In genomic region chr3:138459619-138460535, GRCh38 we compare ENCODE assay signal across 1 cellular context.
TF ChIP-seq lines count a peak whose summit lies in the region.

No MANE protein-coding gene starts in this region.

TF ChIP-seq in HCT116, 20 proteins besides CTCF, POLR2A, EP300 and RAD21 (continued from another document):
- TF ChIP-seq, protein P1, sequence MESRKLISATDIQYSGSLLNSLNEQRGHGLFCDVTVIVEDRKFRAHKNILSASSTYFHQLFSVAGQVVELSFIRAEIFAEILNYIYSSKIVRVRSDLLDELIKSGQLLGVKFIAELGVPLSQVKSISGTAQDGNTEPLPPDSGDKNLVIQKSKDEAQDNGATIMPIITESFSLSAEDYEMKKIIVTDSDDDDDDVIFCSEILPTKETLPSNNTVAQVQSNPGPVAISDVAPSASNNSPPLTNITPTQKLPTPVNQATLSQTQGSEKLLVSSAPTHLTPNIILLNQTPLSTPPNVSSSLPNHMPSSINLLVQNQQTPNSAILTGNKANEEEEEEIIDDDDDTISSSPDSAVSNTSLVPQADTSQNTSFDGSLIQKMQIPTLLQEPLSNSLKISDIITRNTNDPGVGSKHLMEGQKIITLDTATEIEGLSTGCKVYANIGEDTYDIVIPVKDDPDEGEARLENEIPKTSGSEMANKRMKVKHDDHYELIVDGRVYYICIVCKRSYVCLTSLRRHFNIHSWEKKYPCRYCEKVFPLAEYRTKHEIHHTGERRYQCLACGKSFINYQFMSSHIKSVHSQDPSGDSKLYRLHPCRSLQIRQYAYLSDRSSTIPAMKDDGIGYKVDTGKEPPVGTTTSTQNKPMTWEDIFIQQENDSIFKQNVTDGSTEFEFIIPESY (IDR thresholded peaks at IDR 0.05; ENCODE audit: extremely low read depth, insufficient replicate concordance, low read length): no peak
- TF ChIP-seq EGR1 (IDR thresholded peaks at IDR 0.05; ENCODE audit: low read depth) (no peak), TCF7L2 (IDR thresholded peaks at IDR 0.05; ENCODE audit: borderline replicate concordance, extremely low read depth, insufficient read depth, insufficient read length) (no peak), SP1 (IDR thresholded peaks at IDR 0.05; ENCODE audit: low read depth) (no peak), ZNF274 (IDR thresholded peaks at IDR 0.05; ENCODE audit: low read depth, low read length) (no peak), ZFX (IDR thresholded peaks at IDR 0.05) (no peak), JUND (IDR thresholded peaks at IDR 0.05) (no peak)
